1 cellular context compared by ENCODE assay signal in the genomic region with DNA sequence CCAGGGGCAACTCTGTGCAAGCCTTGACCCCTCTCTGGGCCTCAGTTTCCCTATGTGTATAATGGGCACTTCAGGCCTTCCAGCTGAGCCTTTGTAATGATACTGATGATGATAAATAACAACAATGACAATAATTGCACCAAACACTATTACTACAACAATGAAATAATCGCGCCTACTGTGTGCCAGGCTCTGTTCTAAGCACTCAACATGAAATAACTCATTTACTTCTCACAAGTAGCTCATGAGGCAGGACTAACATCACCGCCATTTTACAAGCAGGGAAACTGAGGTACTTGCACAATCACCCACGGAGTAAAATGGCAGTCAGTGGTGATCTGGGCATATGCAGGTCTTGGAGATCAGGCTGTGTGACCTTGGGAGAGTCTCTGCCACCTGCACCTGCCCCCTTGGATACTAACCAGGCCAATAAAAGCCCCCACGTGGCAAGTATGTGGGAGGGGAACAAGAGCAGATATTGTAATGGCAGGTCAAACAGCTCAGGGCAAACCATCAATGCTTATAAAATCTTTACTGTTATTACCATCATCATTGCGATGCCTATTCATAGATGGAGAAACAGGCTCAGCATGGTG.
TF ChIP-seq lines count a peak whose summit lies in the region.

No MANE protein-coding gene starts in this region.

TF ChIP-seq in GM12878, 131 proteins besides CTCF, POLR2A, EP300 and RAD21:
- TF ChIP-seq POLR2AphosphoS5 (IDR thresholded peaks at IDR 0.05; ENCODE audit: low read length) = 0 out of 2 replicates have a peak, but pooled peaks have one; percentile 12
- TF ChIP-seq, protein P1, sequence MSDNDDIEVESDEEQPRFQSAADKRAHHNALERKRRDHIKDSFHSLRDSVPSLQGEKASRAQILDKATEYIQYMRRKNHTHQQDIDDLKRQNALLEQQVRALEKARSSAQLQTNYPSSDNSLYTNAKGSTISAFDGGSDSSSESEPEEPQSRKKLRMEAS (IDR thresholded peaks at IDR 0.05; ENCODE audit: low read depth, low read length) = no peak
